Comparison of ENCODE assay signal across 2 cellular contexts in genomic region chr1:26338670-26339069, GRCh38.
TF ChIP-seq lines count a peak whose summit lies in the region.

No MANE protein-coding gene starts in this region.

TF ChIP-seq in HEK293, 187 proteins besides CTCF, POLR2A, EP300 and RAD21:
- TF ChIP-seq SCRT1 (tag by site-specific recombination; IDR thresholded peaks at IDR 0.05; ENCODE audit: borderline replicate concordance) = peak; percentile 48; the same call in 1 of the 2 replicates
- TF ChIP-seq PRDM4 (tag by site-specific recombination; IDR thresholded peaks at IDR 0.05) = 0 out of 2 replicates have a peak, but pooled peaks have one; percentile 15
- peak; percentile 87 for TF ChIP-seq SCRT2 (tag by site-specific recombination; IDR thresholded peaks at IDR 0.05)
- TF ChIP-seq ZNF623 (tag by site-specific recombination; IDR thresholded peaks at IDR 0.05) = peak; percentile 54
- no peak for TF ChIP-seq ZNF433 (tag by site-specific recombination; IDR thresholded peaks at IDR 0.05; ENCODE audit: low read depth)

TF ChIP-seq in K562, 482 proteins besides CTCF, POLR2A, EP300 and RAD21:
- TF ChIP-seq ZNF77 (CRISPR knock-in tag; IDR thresholded peaks at IDR 0.05) = no peak
- peak; percentile 68 for TF ChIP-seq ZNF316 (IDR thresholded peaks at IDR 0.05)
- TF ChIP-seq EZH2 (IDR thresholded peaks at IDR 0.05; ENCODE audit: borderline replicate concordance, low read depth, low read length) = no peak
